8 cellular contexts compared by ENCODE assay signal in genomic region chr1:214281030-214281901, GRCh38. TPM values are rescaled to one million over a fixed set of nuclear protein-coding genes. Genes with fewer than 3 reads are reported as not detected.
DNase-seq lines count a peak whose midpoint lies in the region; ATAC-seq and TF ChIP-seq lines count a peak whose summit lies in the region.

A gene with protein sequence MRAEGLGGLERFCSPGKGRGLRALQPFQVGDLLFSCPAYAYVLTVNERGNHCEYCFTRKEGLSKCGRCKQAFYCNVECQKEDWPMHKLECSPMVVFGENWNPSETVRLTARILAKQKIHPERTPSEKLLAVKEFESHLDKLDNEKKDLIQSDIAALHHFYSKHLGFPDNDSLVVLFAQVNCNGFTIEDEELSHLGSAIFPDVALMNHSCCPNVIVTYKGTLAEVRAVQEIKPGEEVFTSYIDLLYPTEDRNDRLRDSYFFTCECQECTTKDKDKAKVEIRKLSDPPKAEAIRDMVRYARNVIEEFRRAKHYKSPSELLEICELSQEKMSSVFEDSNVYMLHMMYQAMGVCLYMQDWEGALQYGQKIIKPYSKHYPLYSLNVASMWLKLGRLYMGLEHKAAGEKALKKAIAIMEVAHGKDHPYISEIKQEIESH (plus strand): TSS chr1:214281159. CDS start chr1:214281255, 96 bp downstream.

- H3K4me1 ChIP-seq in ectodermal cell (ENCODE audit: control insufficient read depth, insufficient read depth, low read length): peaks cover 5% of the 10 kb centered on the region

- intact Hi-C loops in activated CD8-positive, alpha-beta T cell treated with anti-CD3 and anti-CD28 coated beads for 36 hours (cut with micrococcal nuclease): no loop called here

- peak within 1 kb of the TSS; percentile 74 for H3K4me3 ChIP-seq in BJ (ENCODE audit: low read depth, low read length)
- H3K4me3 ChIP-seq in ectodermal cell (ENCODE audit: insufficient read depth, low read depth, low read length): peak within 1 kb of the TSS; percentile 88

- WGBS in ectodermal cell, 2 experiments: 1% methylated on average over 98 of the region's 98 CpGs

- H3K9me3 ChIP-seq in ectodermal cell (ENCODE audit: control insufficient read depth, low read length): no peaks in the 10 kb centered on the region

- H3K36me3 ChIP-seq in BJ (ENCODE audit: control insufficient read depth, insufficient read depth, low read length): no peaks in the 10 kb centered on the region
- H3K36me3 ChIP-seq in ectodermal cell (ENCODE audit: control insufficient read depth, insufficient read depth, low read length): no peaks in the 10 kb centered on the region

- no peaks in the 10 kb centered on the region for H3K9me3 Mint-ChIP-seq in activated CD8-positive, alpha-beta T cell treated with anti-CD3 and anti-CD28 coated beads for 36 hours

- ATAC-seq in GM19023 (IDR thresholded peaks at IDR 0.05; ENCODE audit: unreplicated experiment) (peak; percentile 84), HG03196 (IDR thresholded peaks at IDR 0.05; ENCODE audit: unreplicated experiment) (peak; percentile 79)
- ATAC-seq in activated CD8-positive, alpha-beta T cell treated with anti-CD3 and anti-CD28 coated beads for 36 hours: peak; percentile 75

- TF ChIP-seq CTCF in BJ (IDR thresholded peaks at IDR 0.05; ENCODE audit: insufficient read depth, low read depth, low read length): no peak
- TF ChIP-seq CTCF in activated CD8-positive, alpha-beta T cell treated with anti-CD3 and anti-CD28 coated beads for 36 hours (IDR thresholded peaks at IDR 0.05): no peak

- no peaks in the 10 kb centered on the region for H3K27me3 Mint-ChIP-seq in activated CD8-positive, alpha-beta T cell treated with anti-CD3 and anti-CD28 coated beads for 36 hours

- peak within 1 kb of the TSS; percentile 84 for H3K27ac ChIP-seq in ectodermal cell (ENCODE audit: insufficient read depth, low read depth, low read length, poor library complexity, severe bottlenecking)

- peaks cover 8% of the 10 kb centered on the region for H3K36me3 Mint-ChIP-seq in activated CD8-positive, alpha-beta T cell treated with anti-CD3 and anti-CD28 coated beads for 36 hours (ENCODE audit: low read depth)

- H3K4me1 Mint-ChIP-seq in activated CD8-positive, alpha-beta T cell treated with anti-CD3 and anti-CD28 coated beads for 36 hours (ENCODE audit: low read depth): peaks cover 35% of the 10 kb centered on the region

- H3K4me3 Mint-ChIP-seq in activated CD8-positive, alpha-beta T cell treated with anti-CD3 and anti-CD28 coated beads for 36 hours: peak within 1 kb of the TSS; percentile 87

- H3K27me3 ChIP-seq in BJ (ENCODE audit: control insufficient read depth, insufficient read depth, low read length): no peaks in the 10 kb centered on the region; the same call in 1 of the 2 replicates
- peaks cover 17% of the 10 kb centered on the region for H3K27me3 ChIP-seq in ectodermal cell (ENCODE audit: control insufficient read depth, insufficient read depth, low read length, poor library complexity, severe bottlenecking)

- peak within 1 kb of the TSS; percentile 90 for H3K27ac Mint-ChIP-seq in activated CD8-positive, alpha-beta T cell treated with anti-CD3 and anti-CD28 coated beads for 36 hours

- POLR2A ChIA-PET in BJ (lab: Charles Lee): interaction anchor here (0.6 kb wide), 1 partner anchor 28 kb away, joined by 3 read pairs; no protein-coding TSS in a partner anchor
- POLR2A ChIA-PET in activated CD8-positive, alpha-beta T cell treated with anti-CD3 and anti-CD28 coated beads for 36 hours (lab: Charles Lee): interaction anchor here (1.4 kb wide), 1 partner anchor 9 kb away, joined by 5 read pairs; no protein-coding TSS in a partner anchor

- CTCF ChIA-PET in BJ (lab: Yijun Ruan, JAX): interaction anchor here (0.6 to 2.2 kb wide), 5 partner anchors 16 to 140 kb away, joined by 3 to 10 read pairs (median 4); no protein-coding TSS in a partner anchor
- CTCF ChIA-PET in activated CD8-positive, alpha-beta T cell treated with anti-CD3 and anti-CD28 coated beads for 36 hours (lab: Charles Lee): interaction anchor here (1.0 to 7.2 kb wide), 8 partner anchors 10 to 52 kb away, joined by 3 to 54 read pairs (median 5); no protein-coding TSS in a partner anchor

- DNase-seq in BJ (ENCODE audit: low read depth): no peak
- peak; percentile 62 for DNase-seq in NCI-H526 treated with DMSO at 0.1 percent for 48 hours (lab: John Stamatoyannopoulos, UW)
- DNase-seq in activated CD8-positive, alpha-beta T cell treated with anti-CD3 and anti-CD28 coated beads for 36 hours: peak; percentile 71
- DNase-seq in medulla oblongata (ENCODE audit: extremely low spot score): peak; percentile 31
- DNase-seq in stimulated activated CD4-positive, alpha-beta T cell treated with anti-CD3 and anti-CD28 coated beads, TNF-alpha, amount 100 ng/mL, for 48 hours (ENCODE audit: low read depth in 3 of 3): peak; percentile 27 to 58 (median 40)

RNA-seq across cellular contexts. Expression of the gene that starts here (rescaled TPM):
- 41.5 and 56.2 TPM in 2 replicates for polyA plus RNA-seq in BJ (2011; rRNA removed)
- polyA minus RNA-seq in BJ (2011; rRNA and poly(A)+ RNA removed): 15.7 and 16.7 TPM in 2 replicates
- total RNA-seq in activated CD8-positive, alpha-beta T cell treated with anti-CD3 and anti-CD28 coated beads for 36 hours: 10 to 100 TPM; 37.4 to 40.6 TPM
- polyA plus RNA-seq in ectodermal cell (2013, experiment 1 of 4): 25.7 TPM
- polyA plus RNA-seq in ectodermal cell (2013, experiment 2 of 4): 26.4 TPM
- polyA plus RNA-seq in ectodermal cell (2013, experiment 3 of 4): 22.4 TPM
- polyA plus RNA-seq in ectodermal cell (2013, experiment 4 of 4): 24.4 TPM
